In genomic region chr7:107779647-107780099, GRCh38 we compare ENCODE assay signal across 28 cellular contexts. TPM values are rescaled to one million over a fixed set of nuclear protein-coding genes. Genes with fewer than 3 reads are reported as not detected.
"Had no signal": no experiment of that assay in that cellular context is flagged by ENCODE, and none has a peak within 500 bp of the region (broad histone marks: within the 10 kb centered on the region; RNA-seq: fewer than 3 reads in every experiment).

No MANE protein-coding gene starts in this region.

- H3K9me3 ChIP-seq: gastroesophageal sphincter, heart left ventricle, lower lobe of right lung, prostate gland, stomach, thoracic aorta had no signal

- H3K27me3 ChIP-seq: gastroesophageal sphincter, stomach had no signal

- H3K4me2 ChIP-seq: smooth muscle cell had no signal

- H3K4me1 Mint-ChIP-seq: activated B cell treated with CpG ODN at 0.5 μM for 24 hours; activated naive CD8-positive, alpha-beta T cell treated with anti-CD3 and anti-CD28 coated beads, Interleukin-2, amount 10 ng/mL, durations not matched to agents 7 days and 5 days; activated T-helper 17 cell treated with anti-CD3 and anti-CD28 coated beads, Interleukin-2, amount 50 U/mL, for 72 hours; brain; immature natural killer cell; nephron progenitor cell; stimulated activated effector memory CD8-positive, alpha-beta T cell treated with anti-CD3 and anti-CD28 coated beads, Interleukin-12 subunit alpha, Interleukin-12 subunit beta, amount 100 ng/mL, for 72 hours had no signal

- DNase-seq: activated B cell treated with CpG ODN at 0.5 μM for 24 hours; activated CD4-positive, alpha-beta memory T cell treated with anti-CD3 and anti-CD28 coated beads for 36 hours; activated CD4-positive, alpha-beta T cell treated with anti-CD3 and anti-CD28 coated beads for 4 hours; activated naive CD4-positive, alpha-beta T cell treated with Interleukin-2 at 50 U/mL for 16 hours; activated naive CD8-positive, alpha-beta T cell treated with anti-CD3 and anti-CD28 coated beads, Interleukin-2, amount 10 ng/mL, durations not matched to agents 7 days and 5 days; activated T-cell treated with anti-CD3 and anti-CD28 coated beads, Interleukin-2, amount 50 U/mL, for 1 hour; anterior cingulate cortex; caudate nucleus; heart left ventricle; immature natural killer cell; kidney glomerular epithelial cell; lower lobe of right lung; nephron progenitor cell; occipital lobe; right cardiac atrium; stimulated activated CD4-positive, alpha-beta T cell treated with anti-CD3 and anti-CD28 coated beads, Interleukin-4, amount 100 ng/mL, for 24 hours; stomach; SW 1271 had no signal

- H3K27ac ChIP-seq: gastroesophageal sphincter, lower lobe of right lung, stomach, thoracic aorta had no signal

- H3K36me3 Mint-ChIP-seq: activated CD4-positive, alpha-beta memory T cell treated with anti-CD3 and anti-CD28 coated beads for 36 hours; activated naive CD8-positive, alpha-beta T cell treated with anti-CD3 and anti-CD28 coated beads, Interleukin-2, amount 10 ng/mL, durations not matched to agents 7 days and 5 days; brain; immature natural killer cell; stimulated activated effector memory CD8-positive, alpha-beta T cell treated with anti-CD3 and anti-CD28 coated beads, Interleukin-12 subunit alpha, Interleukin-12 subunit beta, amount 100 ng/mL, for 72 hours had no signal

- H3K4me1 ChIP-seq: heart left ventricle, lower lobe of right lung had no signal

- H3K27ac Mint-ChIP-seq: activated B cell treated with CpG ODN at 0.5 μM for 24 hours; activated CD4-positive, alpha-beta memory T cell treated with anti-CD3 and anti-CD28 coated beads for 36 hours; activated naive CD8-positive, alpha-beta T cell treated with anti-CD3 and anti-CD28 coated beads, Interleukin-2, amount 10 ng/mL, durations not matched to agents 7 days and 5 days; activated T-helper 17 cell treated with anti-CD3 and anti-CD28 coated beads, Interleukin-2, amount 50 U/mL, for 72 hours; brain; nephron progenitor cell; stimulated activated effector memory CD8-positive, alpha-beta T cell treated with anti-CD3 and anti-CD28 coated beads, Interleukin-12 subunit alpha, Interleukin-12 subunit beta, amount 100 ng/mL, for 72 hours had no signal

- H3K27me3 Mint-ChIP-seq: activated CD4-positive, alpha-beta memory T cell treated with anti-CD3 and anti-CD28 coated beads for 36 hours; activated T-helper 17 cell treated with anti-CD3 and anti-CD28 coated beads, Interleukin-2, amount 50 U/mL, for 72 hours had no signal

- H3K4me3 ChIP-seq: gastroesophageal sphincter, heart left ventricle, lower lobe of right lung, prostate gland, smooth muscle cell, stomach, thoracic aorta had no signal

- H3K36me3 ChIP-seq: gastroesophageal sphincter, heart left ventricle, lower lobe of right lung, prostate gland, stomach, thoracic aorta had no signal

- H3K4me3 Mint-ChIP-seq: activated B cell treated with CpG ODN at 0.5 μM for 24 hours; activated CD4-positive, alpha-beta memory T cell treated with anti-CD3 and anti-CD28 coated beads for 36 hours; activated naive CD8-positive, alpha-beta T cell treated with anti-CD3 and anti-CD28 coated beads, Interleukin-2, amount 10 ng/mL, durations not matched to agents 7 days and 5 days; activated T-helper 17 cell treated with anti-CD3 and anti-CD28 coated beads, Interleukin-2, amount 50 U/mL, for 72 hours; brain; immature natural killer cell; nephron progenitor cell; stimulated activated effector memory CD8-positive, alpha-beta T cell treated with anti-CD3 and anti-CD28 coated beads, Interleukin-12 subunit alpha, Interleukin-12 subunit beta, amount 100 ng/mL, for 72 hours had no signal

- FAIRE-seq: colon, TTC549 had no signal

- ATAC-seq: activated T-helper 17 cell treated with anti-CD3 and anti-CD28 coated beads, Interleukin-2, amount 50 U/mL, for 72 hours; gastroesophageal sphincter; heart left ventricle; lower lobe of right lung; right cardiac atrium; stimulated activated effector memory CD8-positive, alpha-beta T cell treated with anti-CD3 and anti-CD28 coated beads, Interleukin-12 subunit alpha, Interleukin-12 subunit beta, amount 100 ng/mL, for 72 hours had no signal

- H3K9me3 Mint-ChIP-seq: activated B cell treated with CpG ODN at 0.5 μM for 24 hours; activated CD4-positive, alpha-beta memory T cell treated with anti-CD3 and anti-CD28 coated beads for 36 hours; activated naive CD8-positive, alpha-beta T cell treated with anti-CD3 and anti-CD28 coated beads, Interleukin-2, amount 10 ng/mL, durations not matched to agents 7 days and 5 days; activated T-helper 17 cell treated with anti-CD3 and anti-CD28 coated beads, Interleukin-2, amount 50 U/mL, for 72 hours; brain; immature natural killer cell; nephron progenitor cell; stimulated activated effector memory CD8-positive, alpha-beta T cell treated with anti-CD3 and anti-CD28 coated beads, Interleukin-12 subunit alpha, Interleukin-12 subunit beta, amount 100 ng/mL, for 72 hours had no signal

RNA-seq across cellular contexts. Expression of gene SLC26A3, which starts 23.4 kb away (rescaled TPM):
- total RNA-seq: activated B cell treated with CpG ODN at 0.5 μM for 24 hours; activated CD4-positive, alpha-beta memory T cell treated with anti-CD3 and anti-CD28 coated beads for 36 hours; activated naive CD8-positive, alpha-beta T cell treated with anti-CD3 and anti-CD28 coated beads, Interleukin-2, amount 10 ng/mL, durations not matched to agents 7 days and 5 days; activated T-helper 17 cell treated with anti-CD3 and anti-CD28 coated beads, Interleukin-2, amount 50 U/mL, for 72 hours; lower lobe of right lung; occipital lobe; right cardiac atrium; smooth muscle cell; T-helper 2 cell treated with Interferon-gamma antibody and Interleukin-4, amounts not matched to agents 100 ng/mL and 5 ng/mL, for 36 hours; thoracic aorta had no signal
- polyA plus RNA-seq: immature natural killer cell, smooth muscle cell had no signal
